ENCODE assay signal across 21 cellular contexts in genomic region chr18:53819174-53819573, GRCh38.
"Had no signal": no experiment of that assay in that cellular context is flagged by ENCODE, and none has a peak within 500 bp of the region (broad histone marks: within the 10 kb centered on the region; RNA-seq: fewer than 3 reads in every experiment).

No MANE protein-coding gene starts in this region.

- H3K36me3 ChIP-seq: tibial nerve, vagina had no signal

- ATAC-seq: activated CD8-positive, alpha-beta T cell treated with anti-CD3 and anti-CD28 coated beads, Interleukin-2, amount 10 ng/mL, durations not matched to agents 7 days and 5 days; activated naive CD8-positive, alpha-beta T cell treated with anti-CD3 and anti-CD28 coated beads, Interleukin-2, amount 50 U/mL, for 24 hours; stimulated activated naive CD8-positive, alpha-beta T cell treated with anti-CD3 and anti-CD28 coated beads, Interleukin-15, Interleukin-2, amounts not matched to agents 100 U/mL and 50 U/mL, for 24 hours had no signal

- DNase-seq: activated CD4-positive, alpha-beta T cell treated with anti-CD3 and anti-CD28 coated beads for 48 hours; activated CD4-positive, CD25-positive, alpha-beta regulatory T cell; activated CD8-positive, alpha-beta memory T cell treated with anti-CD3 and anti-CD28 coated beads, Interleukin-2, amount 50 U/mL, for 4 hours; activated CD8-positive, alpha-beta T cell treated with anti-CD3 and anti-CD28 coated beads, Interleukin-2, amount 10 ng/mL, durations not matched to agents 7 days and 5 days; activated effector memory CD4-positive, alpha-beta T cell treated with Interleukin-2 at 50 U/mL for 16 hours; activated naive CD4-positive, alpha-beta T cell treated with anti-CD3 and anti-CD28 coated beads, Interleukin-2, amount 10 ng/mL, durations not matched to agents 7 days and 5 days; activated naive CD8-positive, alpha-beta T cell treated with anti-CD3 and anti-CD28 coated beads, Interleukin-2, amount 50 U/mL, for 24 hours; activated T-cell treated with anti-CD3 and anti-CD28 coated beads, Interleukin-2, amount 50 U/mL, for 48 hours; anterior cingulate cortex; erythroblast; foreskin melanocyte; nucleus accumbens; stimulated activated CD4-positive, alpha-beta T cell treated with anti-CD3 and anti-CD28 coated beads, Interleukin-12 subunit alpha, Interleukin-12 subunit beta, amount 100 ng/mL, for 4 hours; stimulated activated CD4-positive, alpha-beta T cell treated with anti-CD3 and anti-CD28 coated beads, Interleukin-2, amount 100 ng/mL, for 24 hours; stimulated activated naive CD8-positive, alpha-beta T cell treated with anti-CD3 and anti-CD28 coated beads, Interleukin-15, Interleukin-2, amounts not matched to agents 100 U/mL and 50 U/mL, for 24 hours; substantia nigra; T-helper 1 cell; T-helper 9 cell had no signal

- H3K27ac ChIP-seq: coronary artery, tibial nerve, vagina had no signal

- H3K4me3 ChIP-seq: coronary artery, tibial nerve, vagina had no signal

- H3K27me3 ChIP-seq: tibial nerve, vagina had no signal

- H3K4me1 ChIP-seq: tibial nerve, vagina had no signal

- H3K9me3 ChIP-seq: vagina had no signal
